1 cellular context compared by ENCODE assay signal in genomic region chr11:9460322-9461067, GRCh38.
TF ChIP-seq lines count a peak whose summit lies in the region.

ZNF143 (plus strand) TSS chr11:9461012; CDS start chr11:9471309, 10,297 bp downstream.

TF ChIP-seq in HepG2, 621 proteins besides CTCF, POLR2A, EP300 and RAD21 (continued from another document and continues in another):
- TF ChIP-seq TIGD3 (CRISPR knock-in tag; IDR thresholded peaks at IDR 0.05; ENCODE audit: borderline replicate concordance) (no peak), ZNF83 (CRISPR knock-in tag; IDR thresholded peaks at IDR 0.05; ENCODE audit: borderline replicate concordance) (no peak; the same call in 1 of the 2 replicates), ZNF784 (CRISPR knock-in tag; IDR thresholded peaks at IDR 0.05; ENCODE audit: borderline replicate concordance) (no peak; the same call in 1 of the 2 replicates), SYNCRIP (IDR thresholded peaks at IDR 0.05; ENCODE audit: insufficient read depth, low read depth, low read length) (no peak), MAZ (IDR thresholded peaks at IDR 0.05; ENCODE audit: borderline replicate concordance, low read depth, low read length) (peak; percentile 83), MAZ (CRISPR knock-in tag; IDR thresholded peaks at IDR 0.05; ENCODE audit: low read depth) (peak; percentile 65; the same call in 1 of the 2 replicates), HDAC1 (CRISPR knock-in tag; IDR thresholded peaks at IDR 0.05) (no peak), SALL1 (CRISPR knock-in tag; IDR thresholded peaks at IDR 0.05) (peak; percentile 78; the same call in 1 of the 2 replicates), FLYWCH1 (CRISPR knock-in tag; IDR thresholded peaks at IDR 0.05) (no peak), THAP8 (CRISPR knock-in tag; IDR thresholded peaks at IDR 0.05; ENCODE audit: borderline replicate concordance) (0 out of 2 replicates have a peak, but pooled peaks have one; percentile 8), PRDM4 (CRISPR knock-in tag; IDR thresholded peaks at IDR 0.05; ENCODE audit: borderline replicate concordance) (no peak), TFE3 (CRISPR knock-in tag; IDR thresholded peaks at IDR 0.05) (peak; percentile 66), ZFP41 (CRISPR knock-in tag; IDR thresholded peaks at IDR 0.05; ENCODE audit: borderline replicate concordance) (no peak), HMGXB4 (CRISPR knock-in tag; IDR thresholded peaks at IDR 0.05; ENCODE audit: borderline replicate concordance in 1 of 2, low read depth in 1 of 2) (peak; percentile 26 to 63; a peak in 1 of 4 replicates), ZNF687 (CRISPR knock-in tag; IDR thresholded peaks at IDR 0.05) (peak; percentile 60), ETS1 (CRISPR knock-in tag; IDR thresholded peaks at IDR 0.05) (no peak), SMARCE1 (IDR thresholded peaks at IDR 0.05; ENCODE audit: borderline replicate concordance) (no peak), TOE1 (CRISPR knock-in tag; IDR thresholded peaks at IDR 0.05) (no peak), ZNF24 (IDR thresholded peaks at IDR 0.05) (no peak), ZNF777 (CRISPR knock-in tag; IDR thresholded peaks at IDR 0.05) (no peak), ATM (IDR thresholded peaks at IDR 0.05; ENCODE audit: borderline replicate concordance) (no peak), ZNF597 (CRISPR knock-in tag; IDR thresholded peaks at IDR 0.05) (no peak), FOXA1 (IDR thresholded peaks at IDR 0.05) (no peak), FOXA1 (CRISPR knock-in tag; IDR thresholded peaks at IDR 0.05) (peak; percentile 17; the same call in 1 of the 2 replicates), MEF2D (CRISPR knock-in tag; IDR thresholded peaks at IDR 0.05) (peak; percentile 72), ZNF180 (CRISPR knock-in tag; IDR thresholded peaks at IDR 0.05; ENCODE audit: borderline replicate concordance, low read depth) (no peak), ZBTB21 (CRISPR knock-in tag; IDR thresholded peaks at IDR 0.05) (0 out of 2 replicates have a peak, but pooled peaks have one; percentile 33), ZNF12 (CRISPR knock-in tag; IDR thresholded peaks at IDR 0.05) (no peak), HES4 (CRISPR knock-in tag; IDR thresholded peaks at IDR 0.05; ENCODE audit: borderline replicate concordance) (0 out of 2 replicates have a peak, but pooled peaks have one; percentile 26), MXI1 (IDR thresholded peaks at IDR 0.05; ENCODE audit: borderline replicate concordance, low read depth, low read length) (peak; percentile 72; the same call in 1 of the 3 replicates), ZNF484 (CRISPR knock-in tag; IDR thresholded peaks at IDR 0.05; ENCODE audit: borderline replicate concordance, low read depth) (no peak), REST (IDR thresholded peaks at IDR 0.05; ENCODE audit: borderline replicate concordance in 1 of 2, low read depth in 1 of 2, low read length in 2 of 2) (peak in 1 of 2 experiments; percentile 47; a peak in 1 of 4 replicates), ZNF274 (CRISPR knock-in tag; IDR thresholded peaks at IDR 0.05) (peak; percentile 60; the same call in 1 of the 2 replicates), RARG (CRISPR knock-in tag; IDR thresholded peaks at IDR 0.05; ENCODE audit: low read depth) (no peak), NPAS2 (CRISPR knock-in tag; IDR thresholded peaks at IDR 0.05; ENCODE audit: borderline replicate concordance) (no peak), HOXA3 (CRISPR knock-in tag; IDR thresholded peaks at IDR 0.05) (peak; percentile 87), DPF2 (CRISPR knock-in tag; IDR thresholded peaks at IDR 0.05; ENCODE audit: borderline replicate concordance, low read depth) (no peak)
